9 cellular contexts compared by ENCODE assay signal in genomic region chr22:27881404-27881803, GRCh38. TPM values are rescaled to one million over a fixed set of nuclear protein-coding genes. Genes with fewer than 3 reads are reported as not detected.
A peak's percentile ranks its signal among the peaks of the same experiment; 100 is the strongest.
DNase-seq lines count a peak whose midpoint lies in the region; ATAC-seq, FAIRE-seq and TF ChIP-seq lines count a peak whose summit lies in the region.
"Had no signal": no experiment of that assay in that cellular context is flagged by ENCODE, and none has a peak within 500 bp of the region (broad histone marks: within the 10 kb centered on the region; RNA-seq: fewer than 3 reads in every experiment).

No MANE protein-coding gene starts in this region.

- H3K4me1 ChIP-seq in HUES48 (ENCODE audit: control insufficient read depth, insufficient read depth, low read length) (peaks cover 49% of the 10 kb centered on the region), keratinocyte (ENCODE audit: control insufficient read depth, extremely low read depth, insufficient read depth, low read length) (peaks cover 12% of the 10 kb centered on the region), skeletal muscle tissue (ENCODE audit: control insufficient read depth in 3 of 3, insufficient read depth in 3 of 3, low read length in 3 of 3) (peaks cover 3 to 13% (median 11%) of the 10 kb centered on the region in 3 donors)

- TF ChIP-seq CTCF in keratinocyte (optimal IDR thresholded peaks at IDR 0.05 in 1 of 3, IDR thresholded peaks at IDR 0.05 in 1 of 3, conservative IDR thresholded peaks at IDR 0.05 in 1 of 3; ENCODE audit: extremely low read depth in 1 of 3, insufficient read depth in 2 of 3, low read length in 3 of 3), result no peak
- TF ChIP-seq CTCF in type B pancreatic cell (conservative IDR thresholded peaks at IDR 0.05), result no peak

- no peaks in the 10 kb centered on the region for H3K9me3 Mint-ChIP-seq in type B pancreatic cell

- H3K27me3 ChIP-seq in HUES48 (ENCODE audit: control insufficient read depth, insufficient read depth, low read length), result no peaks in the 10 kb centered on the region
- no peaks in the 10 kb centered on the region for H3K27me3 ChIP-seq in keratinocyte (ENCODE audit: control insufficient read depth, extremely low read depth, insufficient read depth, low read length)
- no peaks in the 10 kb centered on the region for H3K27me3 ChIP-seq in skeletal muscle tissue (ENCODE audit: control insufficient read depth in 3 of 3, insufficient read depth in 3 of 3, low read length in 3 of 3)

- H3K4me1 Mint-ChIP-seq in type B pancreatic cell (ENCODE audit: unreplicated experiment), result peaks cover 41% of the 10 kb centered on the region

- peak overlapping the region; percentile 3 for H3K4me2 ChIP-seq in keratinocyte (ENCODE audit: control insufficient read depth, extremely low read depth, insufficient read depth, low read depth, low read length)

- DNase-seq in keratinocyte (ENCODE audit: low read depth, low spot score) (no peak), type B pancreatic cell (ENCODE audit: extremely low spot score, unreplicated experiment) (no peak), HEK293T (ENCODE audit: extremely low spot score) (no peak)
- DNase-seq: GOT3 had no signal

- FAIRE-seq in keratinocyte (lab: Jason Lieb, UNC), result no peak

- H3K4me3 Mint-ChIP-seq in type B pancreatic cell, result no peak overlapping the region

- dilution Hi-C loops in keratinocyte (cut with MboI; ENCODE audit: extremely low pct_ligation_motif_present, low sequenced_read_pairs), result no loop called here

- no peak overlapping the region for H3K9ac ChIP-seq in HUES48 (ENCODE audit: low read depth, low read length)
- no peak overlapping the region for H3K9ac ChIP-seq in keratinocyte (ENCODE audit: control insufficient read depth, extremely low read depth, insufficient read depth, low read length)
- H3K9ac ChIP-seq in skeletal muscle tissue (ENCODE audit: low read depth in 1 of 3, low read length in 3 of 3), result peak overlapping the region in 1 of 3 donors; percentile 1

- H2AFZ ChIP-seq in keratinocyte (ENCODE audit: control insufficient read depth, low read length), result no peak overlapping the region

- H3K36me3 ChIP-seq in HUES48 (ENCODE audit: control insufficient read depth, insufficient read depth, low read length) (peaks cover 5% of the 10 kb centered on the region), keratinocyte (ENCODE audit: control insufficient read depth in 2 of 2, extremely low read depth in 1 of 2, insufficient read depth in 2 of 2, low read length in 2 of 2) (peaks cover 14 to 26% of the 10 kb centered on the region in 2 experiments), skeletal muscle tissue (ENCODE audit: control insufficient read depth in 3 of 3, insufficient read depth in 3 of 3, low read length in 3 of 3) (peaks cover 0 to 6% (median 4%) of the 10 kb centered on the region in 3 donors)

- peaks cover 2% of the 10 kb centered on the region for H3K9me1 ChIP-seq in keratinocyte (ENCODE audit: control insufficient read depth, extremely low read depth, insufficient read depth, low read length)

- POLR2A ChIA-PET in HEK293T (lab: Yijun Ruan, JAX), result no interaction called here

- H4K20me1 ChIP-seq in keratinocyte (ENCODE audit: control insufficient read depth, extremely low read depth, insufficient read depth, low read length), result peaks cover 18% of the 10 kb centered on the region

- H3K9me3 ChIP-seq in HUES48 (ENCODE audit: control insufficient read depth, insufficient read depth, low read length) (no peaks in the 10 kb centered on the region), keratinocyte (ENCODE audit: control insufficient read depth, low read depth, low read length) (no peaks in the 10 kb centered on the region), skeletal muscle tissue (ENCODE audit: control insufficient read depth in 3 of 3, low read length in 3 of 3) (no peaks in the 10 kb centered on the region)

- CTCF ChIA-PET in HEK293T (lab: Yijun Ruan, JAX), result interaction anchor here (0.7 to 1.2 kb wide), 4 partner anchors 21 to 134 kb away, joined by 3 to 4 read pairs (median 3); no protein-coding TSS in a partner anchor

- H3K79me2 ChIP-seq in keratinocyte (ENCODE audit: control insufficient read depth, insufficient read depth, low read length), result peaks cover 61% of the 10 kb centered on the region

- no peak overlapping the region for H3K27ac Mint-ChIP-seq in type B pancreatic cell

- H3K4me3 ChIP-seq in HUES48 (ENCODE audit: low read depth, low read length) (no peak overlapping the region), keratinocyte (ENCODE audit: control insufficient read depth in 2 of 3, extremely low read depth in 1 of 3, insufficient read depth in 2 of 3, low read depth in 1 of 3, low read length in 3 of 3) (no peak overlapping the region), skeletal muscle tissue (ENCODE audit: low read length in 3 of 3) (no peak overlapping the region)

- ATAC-seq in HG03135 (IDR thresholded peaks at IDR 0.05; ENCODE audit: unreplicated experiment), result no peak
- no peak for ATAC-seq in GM21447 (IDR thresholded peaks at IDR 0.05; ENCODE audit: unreplicated experiment)

- H3K27me3 Mint-ChIP-seq in type B pancreatic cell, result no peaks in the 10 kb centered on the region

- H3K36me3 Mint-ChIP-seq in type B pancreatic cell, result peaks cover 6% of the 10 kb centered on the region

- H3K27ac ChIP-seq in HUES48 (ENCODE audit: low read depth, low read length) (peak overlapping the region; percentile 45), cingulate gyrus (ENCODE audit: low read depth, low read length) (peak overlapping the region; percentile 90), keratinocyte (ENCODE audit: control insufficient read depth, insufficient read depth, low read length) (peak overlapping the region; percentile 3), skeletal muscle tissue (ENCODE audit: low read depth, low read length) (peak overlapping the region; percentile 57)

TF ChIP-seq in HEK293T, 16 proteins besides CTCF, POLR2A, EP300 and RAD21:
- TF ChIP-seq HDGF (IDR thresholded peaks at IDR 0.05; ENCODE audit: borderline replicate concordance) (no peak), ARNT (IDR thresholded peaks at IDR 0.05) (no peak), TARDBP (IDR thresholded peaks at IDR 0.05) (no peak), FOXK2 (IDR thresholded peaks at IDR 0.05) (no peak), SUZ12 (IDR thresholded peaks at IDR 0.05) (no peak), BHLHE40 (IDR thresholded peaks at IDR 0.05; ENCODE audit: borderline replicate concordance) (no peak), SP1 (IDR thresholded peaks at IDR 0.05) (no peak), L3MBTL2 (conservative IDR thresholded peaks at IDR 0.05) (no peak), LEF1 (IDR thresholded peaks at IDR 0.05; ENCODE audit: borderline replicate concordance) (no peak)
- TF ChIP-seq, protein P1, sequence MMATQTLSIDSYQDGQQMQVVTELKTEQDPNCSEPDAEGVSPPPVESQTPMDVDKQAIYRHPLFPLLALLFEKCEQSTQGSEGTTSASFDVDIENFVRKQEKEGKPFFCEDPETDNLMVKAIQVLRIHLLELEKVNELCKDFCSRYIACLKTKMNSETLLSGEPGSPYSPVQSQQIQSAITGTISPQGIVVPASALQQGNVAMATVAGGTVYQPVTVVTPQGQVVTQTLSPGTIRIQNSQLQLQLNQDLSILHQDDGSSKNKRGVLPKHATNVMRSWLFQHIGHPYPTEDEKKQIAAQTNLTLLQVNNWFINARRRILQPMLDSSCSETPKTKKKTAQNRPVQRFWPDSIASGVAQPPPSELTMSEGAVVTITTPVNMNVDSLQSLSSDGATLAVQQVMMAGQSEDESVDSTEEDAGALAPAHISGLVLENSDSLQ (IDR thresholded peaks at IDR 0.05), result no peak

RNA-seq across cellular contexts. Expression of gene PITPNB, which starts 37.7 kb away (rescaled TPM):
- 39.1 to 81.6 TPM (median 76.3 TPM) in 3 replicates for polyA plus RNA-seq in keratinocyte
- polyA plus RNA-seq in keratinocyte (2011; ENCODE audit: low read depth), result 152 TPM
- polyA plus RNA-seq in keratinocyte (2011; cell fraction: cytosol; rRNA removed), result 47.1 and 83.6 TPM in 2 replicates
- polyA plus RNA-seq in keratinocyte (2011; cell fraction: nucleus; rRNA removed), result 63.2 and 71.1 TPM in 2 replicates
- polyA plus RNA-seq in keratinocyte (2012; ENCODE audit: low replicate concordance), result 51.7 and 81.2 TPM in 2 replicates
- polyA minus RNA-seq in keratinocyte, result 29.3 to 70.3 TPM (median 30.1 TPM) in 3 replicates
- 27.6 TPM for polyA minus RNA-seq in keratinocyte (2011; cell fraction: cytosol; rRNA and poly(A)+ RNA removed)
- 29.4 and 65.4 TPM in 2 replicates for polyA minus RNA-seq in keratinocyte (2011; cell fraction: nucleus; rRNA and poly(A)+ RNA removed)
- total RNA-seq in skeletal muscle tissue (36.5 TPM), type B pancreatic cell (ENCODE audit: low replicate concordance) (64.4 and 73.2 TPM in 2 replicates)

Comparison
In these comparisons a context has a peak if more than half of its experiments do, and no peak if none do; other contexts are left out.
1. H3K27ac ChIP-seq: peak in every context shown above with its lines; median percentile 90 in cingulate gyrus; 57 in skeletal muscle tissue; 45 in HUES48; 3 in keratinocyte.